Comparison of ENCODE assay signal across 16 cellular contexts in the genomic region with DNA sequence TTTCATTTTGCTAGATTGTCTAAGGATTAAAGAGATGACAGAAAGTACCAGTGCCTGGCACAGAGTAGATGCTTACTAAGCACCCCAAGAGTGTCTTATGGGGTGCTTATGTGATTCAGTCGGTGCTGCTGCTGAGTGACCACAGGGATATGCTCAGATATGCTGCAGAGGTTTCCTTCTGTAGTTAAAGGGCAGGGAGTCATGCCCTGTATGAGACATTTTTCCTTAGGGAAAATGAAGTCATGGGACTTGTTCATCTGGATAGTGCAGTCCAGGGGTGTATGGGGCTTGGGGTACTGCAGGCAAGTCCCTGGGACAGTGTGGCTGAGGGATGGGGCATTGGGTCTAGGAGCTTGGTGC. TPM values are rescaled to one million over a fixed set of nuclear protein-coding genes. Genes with fewer than 3 reads are reported as not detected.
DNase-seq lines count a peak whose midpoint lies in the region; ATAC-seq, FAIRE-seq and TF ChIP-seq lines count a peak whose summit lies in the region.
"Had no signal": no experiment of that assay in that cellular context is flagged by ENCODE, and none has a peak within 500 bp of the region (broad histone marks: within the 10 kb centered on the region; RNA-seq: fewer than 3 reads in every experiment).

No MANE protein-coding gene starts in this region.

- H3K79me2 ChIP-seq in MM.1S (ENCODE audit: low read length) (peaks cover 83% of the 10 kb centered on the region), astrocyte (ENCODE audit: insufficient read depth, low read length) (peaks cover 4% of the 10 kb centered on the region), neural progenitor cell (ENCODE audit: low read depth) (no peaks in the 10 kb centered on the region)

- no peaks in the 10 kb centered on the region for H3K9me3 ChIP-seq in BLaER1 treated with 17β-estradiol and CSF1 and Interleukin-3, amounts not matched to agents 10 nM and 100 nM (replicated peaks in 1 of 11)
- H3K9me3 ChIP-seq in MM.1S (replicated peaks; ENCODE audit: insufficient read depth, low read length) (no peaks in the 10 kb centered on the region), astrocyte (ENCODE audit: insufficient read depth, low read depth, low read length) (no peaks in the 10 kb centered on the region), neural progenitor cell (ENCODE audit: low read depth) (no peaks in the 10 kb centered on the region)
- H3K9me3 ChIP-seq: gastroesophageal sphincter, sigmoid colon had no signal

- H3K36me3 ChIP-seq in BLaER1 treated with 17β-estradiol and CSF1 and Interleukin-3, amounts not matched to agents 10 nM and 100 nM, result no peaks in the 10 kb centered on the region
- H3K36me3 ChIP-seq in MM.1S (replicated peaks; ENCODE audit: insufficient read depth, low read length) (no peaks in the 10 kb centered on the region), astrocyte (ENCODE audit: insufficient read depth, low read length) (no peaks in the 10 kb centered on the region), neural progenitor cell (no peaks in the 10 kb centered on the region)
- H3K36me3 ChIP-seq: gastroesophageal sphincter, sigmoid colon had no signal

- H3K9me3 Mint-ChIP-seq in astrocyte (ENCODE audit: unreplicated experiment) (no peaks in the 10 kb centered on the region), neural progenitor cell (no peaks in the 10 kb centered on the region)
- H3K9me3 Mint-ChIP-seq: activated naive CD4-positive, alpha-beta T cell treated with anti-CD3 and anti-CD28 coated beads, Interleukin-2, amount 10 ng/mL, durations not matched to agents 7 days and 5 days; H9 had no signal

- H3K27ac Mint-ChIP-seq in astrocyte (ENCODE audit: unreplicated experiment) (no peak overlapping the region), neural progenitor cell (no peak overlapping the region)
- H3K27ac Mint-ChIP-seq: activated naive CD4-positive, alpha-beta T cell treated with anti-CD3 and anti-CD28 coated beads, Interleukin-2, amount 10 ng/mL, durations not matched to agents 7 days and 5 days had no signal

- peak overlapping the region; percentile 35 to 93 (median 84); a peak in 21 of 22 replicates for H3K27ac ChIP-seq in BLaER1 treated with 17β-estradiol and CSF1 and Interleukin-3, amounts not matched to agents 10 nM and 100 nM
- H3K27ac ChIP-seq in MM.1S (ENCODE audit: low read length) (peak overlapping the region; percentile 99; the same call in 1 of the 2 replicates), astrocyte (ENCODE audit: low read depth, low read length) (peak overlapping the region; percentile 18), neural progenitor cell (no peak overlapping the region)
- H3K27ac ChIP-seq: gastroesophageal sphincter had no signal

- no peak for ATAC-seq in HG03097 (IDR thresholded peaks at IDR 0.05; ENCODE audit: low FRiP score, unreplicated experiment)

- DNase-seq in MM.1S, result peak; percentile 47
- no peak for DNase-seq in astrocyte (ENCODE audit: low read depth)
- DNase-seq in neural progenitor cell (ENCODE audit: low spot score), result no peak
- DNase-seq in HTR-8/SVneo (ENCODE audit: insufficient read length, low spot score), result no peak
- no peak for DNase-seq in activated naive CD4-positive, alpha-beta T cell treated with anti-CD3 and anti-CD28 coated beads, Interleukin-2, amount 50 U/mL, for 16 hours
- DNase-seq in NCI-H1694 treated with DMSO at 0.1 percent for 48 hours (lab: John Stamatoyannopoulos, UW), result no peak
- DNase-seq: activated CD4-positive, CD25-positive, alpha-beta regulatory T cell; activated CD8-positive, alpha-beta memory T cell treated with anti-CD3 and anti-CD28 coated beads, Interleukin-2, amount 50 U/mL, for 4 hours; activated naive CD4-positive, alpha-beta T cell treated with anti-CD3 and anti-CD28 coated beads, Interleukin-2, amount 10 ng/mL, durations not matched to agents 7 days and 5 days; effector memory CD4-positive, alpha-beta T cell; H9; trophoblast cell had no signal

- H3K27me3 ChIP-seq in BLaER1 treated with 17β-estradiol and CSF1 and Interleukin-3, amounts not matched to agents 10 nM and 100 nM, result peaks cover 0 to 10% (median 0%) of the 10 kb centered on the region in 11 experiments; a peak in 1 of 22 replicates
- H3K27me3 ChIP-seq in MM.1S (replicated peaks; ENCODE audit: insufficient read depth, low read length) (no peaks in the 10 kb centered on the region), astrocyte (ENCODE audit: insufficient read depth, low read length) (no peaks in the 10 kb centered on the region), neural progenitor cell (no peaks in the 10 kb centered on the region)
- H3K27me3 ChIP-seq: gastroesophageal sphincter, sigmoid colon had no signal

- H3K4me3 ChIP-seq in BLaER1 treated with 17β-estradiol and CSF1 and Interleukin-3, amounts not matched to agents 10 nM and 100 nM, result 0 out of 20 replicates have a peak overlapping the region, but pooled peaks of 2 of the 10 experiments have one; percentile 0 to 31
- H3K4me3 ChIP-seq in MM.1S (ENCODE audit: low read length) (no peak overlapping the region), astrocyte (ENCODE audit: insufficient read depth, low read depth, low read length) (no peak overlapping the region), neural progenitor cell (no peak overlapping the region)
- H3K4me3 ChIP-seq: gastroesophageal sphincter, sigmoid colon had no signal

- no peak for TF ChIP-seq CTCF in MM.1S (IDR thresholded peaks at IDR 0.05; ENCODE audit: low read length)
- TF ChIP-seq CTCF in astrocyte (IDR thresholded peaks at IDR 0.05; ENCODE audit: insufficient read depth, low read depth, low read length), result no peak
- no peak for TF ChIP-seq CTCF in neural progenitor cell (IDR thresholded peaks at IDR 0.05)

- peaks cover 14% of the 10 kb centered on the region for H3K4me1 Mint-ChIP-seq in astrocyte (ENCODE audit: low read depth, unreplicated experiment)
- H3K4me1 Mint-ChIP-seq in neural progenitor cell, result peaks cover 3% of the 10 kb centered on the region

- peak overlapping the region; percentile 81 to 96 (median 92) for H3K4me2 ChIP-seq in BLaER1 treated with 17β-estradiol and CSF1 and Interleukin-3, amounts not matched to agents 10 nM and 100 nM
- H3K4me2 ChIP-seq in MM.1S (ENCODE audit: low read depth, low read length), result peak overlapping the region; percentile 0; the same call in 1 of the 2 replicates
- peak overlapping the region; percentile 75 for H3K4me2 ChIP-seq in astrocyte (ENCODE audit: low read length)
- H3K4me2 ChIP-seq in neural progenitor cell, result no peak overlapping the region

- H3F3A ChIP-seq in MM.1S (ENCODE audit: insufficient read depth, low read length), result peaks cover 44% of the 10 kb centered on the region
- no peaks in the 10 kb centered on the region for H3F3A ChIP-seq in neural progenitor cell (ENCODE audit: low read depth)

- H3K9me2 ChIP-seq in MM.1S (replicated peaks; ENCODE audit: insufficient read depth, low read length), result no peaks in the 10 kb centered on the region

- H3K36me3 Mint-ChIP-seq in astrocyte (ENCODE audit: low read depth, unreplicated experiment) (peaks cover 2% of the 10 kb centered on the region), neural progenitor cell (no peaks in the 10 kb centered on the region)
- H3K36me3 Mint-ChIP-seq: activated naive CD4-positive, alpha-beta T cell treated with anti-CD3 and anti-CD28 coated beads, Interleukin-2, amount 10 ng/mL, durations not matched to agents 7 days and 5 days had no signal

- H3K4me1 ChIP-seq in BLaER1 treated with 17β-estradiol and CSF1 and Interleukin-3, amounts not matched to agents 10 nM and 100 nM, result peaks cover 75 to 88% (median 86%) of the 10 kb centered on the region in 10 experiments
- H3K4me1 ChIP-seq in MM.1S (ENCODE audit: low read length) (peaks cover 78% of the 10 kb centered on the region), astrocyte (ENCODE audit: insufficient read depth, low read length) (peaks cover 44% of the 10 kb centered on the region), neural progenitor cell (no peaks in the 10 kb centered on the region)

- peak overlapping the region in 9 of 11 experiments; percentile 22 to 77 (median 59); a peak in 16 of 22 replicates for H3K9ac ChIP-seq in BLaER1 treated with 17β-estradiol and CSF1 and Interleukin-3, amounts not matched to agents 10 nM and 100 nM
- H3K9ac ChIP-seq in MM.1S (ENCODE audit: low read length) (no peak overlapping the region), astrocyte (ENCODE audit: low read length) (peak overlapping the region; percentile 15), neural progenitor cell (no peak overlapping the region)

- H2AFZ ChIP-seq in MM.1S (ENCODE audit: low read length), result no peak overlapping the region
- H2AFZ ChIP-seq in astrocyte (ENCODE audit: low read depth, low read length), result no peak overlapping the region
- no peak overlapping the region for H2AFZ ChIP-seq in neural progenitor cell (replicated peaks)

- peaks cover 0 to 6% (median 0%) of the 10 kb centered on the region in 11 experiments; a peak in 1 of 22 replicates for H4K20me1 ChIP-seq in BLaER1 treated with 17β-estradiol and CSF1 and Interleukin-3, amounts not matched to agents 10 nM and 100 nM
- H4K20me1 ChIP-seq in MM.1S (ENCODE audit: insufficient read depth, low read length) (no peaks in the 10 kb centered on the region), astrocyte (ENCODE audit: insufficient read depth, low read length) (peaks cover 37% of the 10 kb centered on the region), neural progenitor cell (ENCODE audit: low read depth) (no peaks in the 10 kb centered on the region)

- no peak for FAIRE-seq in astrocyte (lab: Jason Lieb, UNC)
- no peak for FAIRE-seq in HTR-8/SVneo (lab: Jason Lieb, UNC)

- H3K27me3 Mint-ChIP-seq in astrocyte (ENCODE audit: low read depth, unreplicated experiment) (peaks cover 47% of the 10 kb centered on the region), neural progenitor cell (ENCODE audit: insufficient read depth, low read depth) (peaks cover 8% of the 10 kb centered on the region)

- H3K4me3 Mint-ChIP-seq in astrocyte (ENCODE audit: unreplicated experiment) (no peak overlapping the region), neural progenitor cell (peak overlapping the region; percentile 46)
- H3K4me3 Mint-ChIP-seq: activated naive CD4-positive, alpha-beta T cell treated with anti-CD3 and anti-CD28 coated beads, Interleukin-2, amount 10 ng/mL, durations not matched to agents 7 days and 5 days; H9 had no signal

RNA-seq across cellular contexts. Expression of a gene that starts 25.1 kb away (rescaled TPM):
- 0.16 TPM in 1 of 2 replicates, not detected in the other for total RNA-seq in astrocyte
- total RNA-seq in neural progenitor cell (ENCODE audit: low replicate concordance), result 1.8 TPM in 1 of 2 replicates, not detected in the other

Comparison
In these comparisons a context has a peak if more than half of its experiments do, and no peak if none do; other contexts are left out.
1. H3K9ac ChIP-seq: peak in BLaER1 treated with 17β-estradiol and CSF1 and Interleukin-3, amounts not matched to agents 10 nM and 100 nM (9 of 11) and astrocyte (single experiment); none in MM.1S (single experiment) and neural progenitor cell (single experiment).